1 cellular context compared by ENCODE assay signal in the genomic region with DNA sequence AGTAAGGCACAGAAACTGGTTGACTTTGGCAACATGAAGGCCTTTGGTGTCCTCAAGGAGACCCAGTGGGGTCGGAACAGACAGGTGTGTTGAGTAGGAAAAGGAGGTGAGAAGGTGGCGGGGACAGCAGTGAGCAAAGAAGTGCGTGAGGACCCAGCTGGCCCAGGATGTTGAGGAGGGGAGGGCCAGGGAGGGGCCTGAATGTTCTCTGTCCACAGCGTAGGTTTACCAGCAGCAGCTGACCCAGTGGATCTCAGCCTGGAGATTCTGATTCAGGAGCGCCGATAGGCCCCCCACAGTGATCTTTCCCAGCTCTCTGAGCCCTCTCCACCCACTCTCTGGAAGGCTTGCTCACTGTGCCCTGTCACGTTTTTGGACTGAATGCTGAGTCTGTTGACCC.
TF ChIP-seq lines count a peak whose summit lies in the region.

No MANE protein-coding gene starts in this region.

TF ChIP-seq in H1, 55 proteins besides CTCF, POLR2A, EP300 and RAD21:
- no peak for TF ChIP-seq SIX5 (IDR thresholded peaks at IDR 0.05; ENCODE audit: low read depth, low read length)
- TF ChIP-seq, protein P1, sequence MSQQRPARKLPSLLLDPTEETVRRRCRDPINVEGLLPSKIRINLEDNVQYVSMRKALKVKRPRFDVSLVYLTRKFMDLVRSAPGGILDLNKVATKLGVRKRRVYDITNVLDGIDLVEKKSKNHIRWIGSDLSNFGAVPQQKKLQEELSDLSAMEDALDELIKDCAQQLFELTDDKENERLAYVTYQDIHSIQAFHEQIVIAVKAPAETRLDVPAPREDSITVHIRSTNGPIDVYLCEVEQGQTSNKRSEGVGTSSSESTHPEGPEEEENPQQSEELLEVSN (IDR thresholded peaks at IDR 0.05) = no peak
- no peak for TF ChIP-seq RFX5 (IDR thresholded peaks at IDR 0.05; ENCODE audit: borderline replicate concordance, low read depth, low read length)
- TF ChIP-seq BRCA1 (IDR thresholded peaks at IDR 0.05; ENCODE audit: low read depth, low read length) = no peak
- TF ChIP-seq PHF8 (conservative IDR thresholded peaks at IDR 0.05; ENCODE audit: low read depth, low read length) = no peak
- TF ChIP-seq, protein P2, sequence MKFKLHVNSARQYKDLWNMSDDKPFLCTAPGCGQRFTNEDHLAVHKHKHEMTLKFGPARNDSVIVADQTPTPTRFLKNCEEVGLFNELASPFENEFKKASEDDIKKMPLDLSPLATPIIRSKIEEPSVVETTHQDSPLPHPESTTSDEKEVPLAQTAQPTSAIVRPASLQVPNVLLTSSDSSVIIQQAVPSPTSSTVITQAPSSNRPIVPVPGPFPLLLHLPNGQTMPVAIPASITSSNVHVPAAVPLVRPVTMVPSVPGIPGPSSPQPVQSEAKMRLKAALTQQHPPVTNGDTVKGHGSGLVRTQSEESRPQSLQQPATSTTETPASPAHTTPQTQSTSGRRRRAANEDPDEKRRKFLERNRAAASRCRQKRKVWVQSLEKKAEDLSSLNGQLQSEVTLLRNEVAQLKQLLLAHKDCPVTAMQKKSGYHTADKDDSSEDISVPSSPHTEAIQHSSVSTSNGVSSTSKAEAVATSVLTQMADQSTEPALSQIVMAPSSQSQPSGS (IDR thresholded peaks at IDR 0.05; ENCODE audit: low read length) = no peak
- no peak for TF ChIP-seq HDAC6 (IDR thresholded peaks at IDR 0.05; ENCODE audit: low read depth, low read length)
- TF ChIP-seq SUZ12 (IDR thresholded peaks at IDR 0.05; ENCODE audit: low read length) = no peak
- TF ChIP-seq BACH1 (IDR thresholded peaks at IDR 0.05; ENCODE audit: low read length) = no peak
- TF ChIP-seq RBBP5 (IDR thresholded peaks at IDR 0.05; ENCODE audit: borderline replicate concordance, low read depth, low read length) = no peak
- TF ChIP-seq JUND (IDR thresholded peaks at IDR 0.05; ENCODE audit: low read length) = no peak
- no peak for TF ChIP-seq NRF1 (IDR thresholded peaks at IDR 0.05; ENCODE audit: low read depth, low read length)
- no peak for TF ChIP-seq MAFK (IDR thresholded peaks at IDR 0.05; ENCODE audit: low read depth, low read length)
- TF ChIP-seq ASH2L (IDR thresholded peaks at IDR 0.05; ENCODE audit: low read length) = no peak
- TF ChIP-seq, protein P3, sequence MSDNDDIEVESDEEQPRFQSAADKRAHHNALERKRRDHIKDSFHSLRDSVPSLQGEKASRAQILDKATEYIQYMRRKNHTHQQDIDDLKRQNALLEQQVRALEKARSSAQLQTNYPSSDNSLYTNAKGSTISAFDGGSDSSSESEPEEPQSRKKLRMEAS (IDR thresholded peaks at IDR 0.05) = no peak
